13 cellular contexts compared by ENCODE assay signal in the genomic region with DNA sequence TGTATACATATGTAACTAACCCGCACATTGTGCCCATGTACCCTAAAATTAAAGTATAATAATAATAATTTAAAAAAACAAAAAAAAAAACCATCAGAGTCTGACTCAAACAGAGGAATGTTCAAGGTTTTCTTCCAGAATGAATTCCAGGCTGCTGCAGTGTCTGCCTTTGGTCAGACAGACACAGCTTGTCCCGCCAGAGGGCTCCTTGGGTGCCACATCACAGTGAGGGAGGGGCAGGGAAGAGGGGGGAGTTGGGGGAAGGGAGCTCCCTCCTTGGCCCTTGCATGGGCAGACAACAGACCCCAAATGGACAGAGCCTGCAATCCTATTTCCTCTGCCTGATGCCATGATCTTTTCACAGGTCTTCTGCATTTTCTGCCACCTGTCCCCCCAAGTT. TPM values are rescaled to one million over a fixed set of nuclear protein-coding genes. Genes with fewer than 3 reads are reported as not detected.
DNase-seq lines count a peak whose midpoint lies in the region; ATAC-seq and TF ChIP-seq lines count a peak whose summit lies in the region.
"Had no signal": no experiment of that assay in that cellular context is flagged by ENCODE, and none has a peak within 500 bp of the region (broad histone marks: within the 10 kb centered on the region; RNA-seq: fewer than 3 reads in every experiment).

No MANE protein-coding gene starts in this region.

- H3K9me3 ChIP-seq in thoracic aorta = no peaks in the 10 kb centered on the region

- H3K4me3 Mint-ChIP-seq in chondrocyte (ENCODE audit: unreplicated experiment) (peak overlapping the region; percentile 19), endothelial cell (ENCODE audit: unreplicated experiment) (no peak overlapping the region)
- no peak overlapping the region for H3K4me3 Mint-ChIP-seq in activated T-helper 1 cell treated with anti-CD3 and anti-CD28 coated beads, Interleukin-12 subunit alpha, Interleukin-12 subunit beta, Interleukin-2, Interleukin-4 antibody, amounts not matched to agents 30 ng/mL and 10 ng/mL and 1 ng/mL, durations not matched to agents 14 hours and 24 hours and 36 hours
- H3K4me3 Mint-ChIP-seq: effector memory CD8-positive, alpha-beta T cell; naive B cell had no signal

- intact Hi-C loops in activated T-helper 1 cell treated with anti-CD3 and anti-CD28 coated beads, Interleukin-12 subunit alpha, Interleukin-12 subunit beta, Interleukin-2, Interleukin-4 antibody, amounts not matched to agents 30 ng/mL and 10 ng/mL and 1 ng/mL, durations not matched to agents 14 hours and 24 hours and 36 hours (cut with micrococcal nuclease) = no loop called here

- peak; percentile 32 for ATAC-seq in left lobe of liver
- no peak for ATAC-seq in thoracic aorta (ENCODE audit: insufficient number of reproducible peaks, low FRiP score, low read depth)
- ATAC-seq: activated naive CD4-positive, alpha-beta T cell treated with anti-CD3 and anti-CD28 coated beads, Interleukin-2, amount 50 U/mL, for 72 hours; effector memory CD8-positive, alpha-beta T cell; GM12878 had no signal

- peaks cover 70% of the 10 kb centered on the region for H3K4me1 Mint-ChIP-seq in chondrocyte (ENCODE audit: low read depth)
- H3K4me1 Mint-ChIP-seq in activated T-helper 1 cell treated with anti-CD3 and anti-CD28 coated beads, Interleukin-12 subunit alpha, Interleukin-12 subunit beta, Interleukin-2, Interleukin-4 antibody, amounts not matched to agents 30 ng/mL and 10 ng/mL and 1 ng/mL, durations not matched to agents 14 hours and 24 hours and 36 hours (ENCODE audit: low read depth) = no peaks in the 10 kb centered on the region
- H3K4me1 Mint-ChIP-seq in endothelial cell (ENCODE audit: unreplicated experiment) = peaks cover 18% of the 10 kb centered on the region
- H3K4me1 Mint-ChIP-seq: naive B cell had no signal

- H3K27ac Mint-ChIP-seq in chondrocyte (ENCODE audit: unreplicated experiment) (peak overlapping the region; percentile 96), endothelial cell (ENCODE audit: unreplicated experiment) (no peak overlapping the region)
- H3K27ac Mint-ChIP-seq in activated T-helper 1 cell treated with anti-CD3 and anti-CD28 coated beads, Interleukin-12 subunit alpha, Interleukin-12 subunit beta, Interleukin-2, Interleukin-4 antibody, amounts not matched to agents 30 ng/mL and 10 ng/mL and 1 ng/mL, durations not matched to agents 14 hours and 24 hours and 36 hours = no peak overlapping the region
- H3K27ac Mint-ChIP-seq: activated naive CD4-positive, alpha-beta T cell treated with anti-CD3 and anti-CD28 coated beads, Interleukin-2, amount 50 U/mL, for 72 hours; effector memory CD8-positive, alpha-beta T cell; naive B cell had no signal

- no peaks in the 10 kb centered on the region for H3K27me3 ChIP-seq in H7 (ENCODE audit: control insufficient read depth, insufficient read depth, low read length)
- no peaks in the 10 kb centered on the region for H3K27me3 ChIP-seq in thoracic aorta (replicated peaks; ENCODE audit: insufficient read depth)

- H3K36me3 ChIP-seq in H7 (replicated peaks; ENCODE audit: control insufficient read depth, insufficient read depth, low read length) (peaks cover 18% of the 10 kb centered on the region), thoracic aorta (peaks cover under 1% of the 10 kb centered on the region)

- H3K27ac ChIP-seq in thoracic aorta = peak overlapping the region; percentile 87 to 90

- H3K36me3 Mint-ChIP-seq in chondrocyte (ENCODE audit: low read depth) = peaks cover 33% of the 10 kb centered on the region
- no peaks in the 10 kb centered on the region for H3K36me3 Mint-ChIP-seq in activated T-helper 1 cell treated with anti-CD3 and anti-CD28 coated beads, Interleukin-12 subunit alpha, Interleukin-12 subunit beta, Interleukin-2, Interleukin-4 antibody, amounts not matched to agents 30 ng/mL and 10 ng/mL and 1 ng/mL, durations not matched to agents 14 hours and 24 hours and 36 hours (ENCODE audit: low read depth)
- H3K36me3 Mint-ChIP-seq in endothelial cell (ENCODE audit: low read depth, unreplicated experiment) = peaks cover 11% of the 10 kb centered on the region
- H3K36me3 Mint-ChIP-seq: activated naive CD4-positive, alpha-beta T cell treated with anti-CD3 and anti-CD28 coated beads, Interleukin-2, amount 50 U/mL, for 72 hours; naive B cell had no signal

- TF ChIP-seq CTCF in chondrocyte (IDR thresholded peaks at IDR 0.05) (peak; percentile 63), thoracic aorta (IDR thresholded peaks at IDR 0.05) (no peak), endothelial cell (IDR thresholded peaks at IDR 0.05; ENCODE audit: unreplicated experiment) (no peak)

- H3K4me1 ChIP-seq in thoracic aorta (ENCODE audit: control insufficient read depth in 1 of 2, low read depth in 2 of 2) = peaks cover 45 to 63% of the 10 kb centered on the region in 2 donors

- H3K9me3 Mint-ChIP-seq in chondrocyte (ENCODE audit: low read depth) (peaks cover 6% of the 10 kb centered on the region), endothelial cell (ENCODE audit: unreplicated experiment) (no peaks in the 10 kb centered on the region)
- H3K9me3 Mint-ChIP-seq in activated T-helper 1 cell treated with anti-CD3 and anti-CD28 coated beads, Interleukin-12 subunit alpha, Interleukin-12 subunit beta, Interleukin-2, Interleukin-4 antibody, amounts not matched to agents 30 ng/mL and 10 ng/mL and 1 ng/mL, durations not matched to agents 14 hours and 24 hours and 36 hours = no peaks in the 10 kb centered on the region
- H3K9me3 Mint-ChIP-seq: activated naive CD4-positive, alpha-beta T cell treated with anti-CD3 and anti-CD28 coated beads, Interleukin-2, amount 50 U/mL, for 72 hours; effector memory CD8-positive, alpha-beta T cell had no signal

- H3K4me3 ChIP-seq in H7 (ENCODE audit: insufficient read depth, low read depth, low read length) (no peak overlapping the region), thoracic aorta (peak overlapping the region; percentile 48)
- H3K4me3 ChIP-seq: GM12878 had no signal

- peak; percentile 48 for DNase-seq in H7
- no peak for DNase-seq in chondrocyte (ENCODE audit: low spot score)
- peak; percentile 30 for DNase-seq in left lobe of liver (ENCODE audit: low spot score)
- no peak for DNase-seq in thoracic aorta (ENCODE audit: low spot score)
- DNase-seq in NCI-H1694 (lab: John Stamatoyannopoulos, UW) = no peak
- no peak for DNase-seq in activated T-helper 1 cell treated with anti-CD3 and anti-CD28 coated beads, Interleukin-12 subunit alpha, Interleukin-12 subunit beta, Interleukin-2, Interleukin-4 antibody, amounts not matched to agents 30 ng/mL and 10 ng/mL and 1 ng/mL, durations not matched to agents 14 hours and 24 hours and 36 hours (ENCODE audit: low spot score)
- DNase-seq in NCI-H1417 (lab: John Stamatoyannopoulos, UW) = no peak
- no peak for DNase-seq in endothelial cell (ENCODE audit: low spot score)
- DNase-seq: effector memory CD8-positive, alpha-beta T cell; Kasumi-1; naive B cell had no signal

- no peaks in the 10 kb centered on the region for H3K27me3 Mint-ChIP-seq in chondrocyte (ENCODE audit: low read depth)
- peaks cover 8% of the 10 kb centered on the region for H3K27me3 Mint-ChIP-seq in activated T-helper 1 cell treated with anti-CD3 and anti-CD28 coated beads, Interleukin-12 subunit alpha, Interleukin-12 subunit beta, Interleukin-2, Interleukin-4 antibody, amounts not matched to agents 30 ng/mL and 10 ng/mL and 1 ng/mL, durations not matched to agents 14 hours and 24 hours and 36 hours (ENCODE audit: insufficient read depth)
- H3K27me3 Mint-ChIP-seq in endothelial cell (ENCODE audit: unreplicated experiment) = no peaks in the 10 kb centered on the region

RNA-seq across cellular contexts. Expression of a gene that starts 36.5 kb away (rescaled TPM):
- total RNA-seq in H7 (2014; rRNA removed; shearing (Covaris generic)) = 377 and 459 TPM in 2 replicates
- total RNA-seq in chondrocyte (498 to 625 TPM (median 501 TPM) in 3 replicates), left lobe of liver (74.7 TPM), thoracic aorta (100 to 1,000 TPM; 576 to 592 TPM), endothelial cell (ENCODE audit: unreplicated experiment) (55.2 TPM)
- 2.2 and 3.1 TPM in 2 replicates for total RNA-seq in activated T-helper 1 cell treated with anti-CD3 and anti-CD28 coated beads, Interleukin-12 subunit alpha, Interleukin-12 subunit beta, Interleukin-2, Interleukin-4 antibody, amounts not matched to agents 30 ng/mL and 10 ng/mL and 1 ng/mL, durations not matched to agents 14 hours and 24 hours and 36 hours

Comparison
In these comparisons a context has a peak if more than half of its experiments do, and no peak if none do; other contexts are left out.
1. DNase-seq: peak in H7 (single experiment) and left lobe of liver (single experiment); none in chondrocyte (single experiment), thoracic aorta (single experiment), NCI-H1694 (single experiment), activated T-helper 1 cell treated with anti-CD3 and anti-CD28 coated beads, Interleukin-12 subunit alpha, Interleukin-12 subunit beta, Interleukin-2, Interleukin-4 antibody, amounts not matched to agents 30 ng/mL and 10 ng/mL and 1 ng/mL, durations not matched to agents 14 hours and 24 hours and 36 hours (single experiment), NCI-H1417 (0 of 3) and endothelial cell (single experiment).
2. RNA of a gene that starts 36.5 kb away (total RNA-seq): 576 to 592 TPM in thoracic aorta, 498 to 625 TPM in chondrocyte, 377 to 459 TPM in H7, 74.7 TPM in left lobe of liver (single experiment) and 55.2 TPM in endothelial cell (single experiment); 2.2 to 3.1 TPM in activated T-helper 1 cell treated with anti-CD3 and anti-CD28 coated beads, Interleukin-12 subunit alpha, Interleukin-12 subunit beta, Interleukin-2, Interleukin-4 antibody, amounts not matched to agents 30 ng/mL and 10 ng/mL and 1 ng/mL, durations not matched to agents 14 hours and 24 hours and 36 hours; every median in the first group is over 10 times any median in the second.